1 cellular context compared by ENCODE assay signal in genomic region chr11:124941703-124942102, GRCh38.
TF ChIP-seq lines count a peak whose summit lies in the region.

No MANE protein-coding gene starts in this region.

TF ChIP-seq in HepG2, 621 proteins besides CTCF, POLR2A, EP300 and RAD21:
- no peak for TF ChIP-seq IRF2 (CRISPR knock-in tag; IDR thresholded peaks at IDR 0.05)
- no peak for TF ChIP-seq PAX8 (CRISPR knock-in tag; IDR thresholded peaks at IDR 0.05; ENCODE audit: borderline replicate concordance)
- no peak for TF ChIP-seq PAWR (CRISPR knock-in tag; IDR thresholded peaks at IDR 0.05; ENCODE audit: borderline replicate concordance)
- TF ChIP-seq, protein P1, sequence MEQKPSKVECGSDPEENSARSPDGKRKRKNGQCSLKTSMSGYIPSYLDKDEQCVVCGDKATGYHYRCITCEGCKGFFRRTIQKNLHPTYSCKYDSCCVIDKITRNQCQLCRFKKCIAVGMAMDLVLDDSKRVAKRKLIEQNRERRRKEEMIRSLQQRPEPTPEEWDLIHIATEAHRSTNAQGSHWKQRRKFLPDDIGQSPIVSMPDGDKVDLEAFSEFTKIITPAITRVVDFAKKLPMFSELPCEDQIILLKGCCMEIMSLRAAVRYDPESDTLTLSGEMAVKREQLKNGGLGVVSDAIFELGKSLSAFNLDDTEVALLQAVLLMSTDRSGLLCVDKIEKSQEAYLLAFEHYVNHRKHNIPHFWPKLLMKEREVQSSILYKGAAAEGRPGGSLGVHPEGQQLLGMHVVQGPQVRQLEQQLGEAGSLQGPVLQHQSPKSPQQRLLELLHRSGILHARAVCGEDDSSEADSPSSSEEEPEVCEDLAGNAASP (CRISPR knock-in tag; IDR thresholded peaks at IDR 0.05; ENCODE audit: borderline replicate concordance): no peak
- TF ChIP-seq ZNF460 (CRISPR knock-in tag; IDR thresholded peaks at IDR 0.05; ENCODE audit: borderline replicate concordance): no peak
- TF ChIP-seq CREB1 (IDR thresholded peaks at IDR 0.05): no peak
- TF ChIP-seq CREB1 (CRISPR knock-in tag; IDR thresholded peaks at IDR 0.05): no peak
- no peak for TF ChIP-seq REL (CRISPR knock-in tag; conservative IDR thresholded peaks at IDR 0.05)
- TF ChIP-seq TBX3 (IDR thresholded peaks at IDR 0.05; ENCODE audit: borderline replicate concordance): no peak
- TF ChIP-seq AKAP8 (CRISPR knock-in tag; IDR thresholded peaks at IDR 0.05): no peak
- TF ChIP-seq ARHGAP35 (CRISPR knock-in tag; IDR thresholded peaks at IDR 0.05; ENCODE audit: borderline replicate concordance): no peak
- TF ChIP-seq, protein P2, sequence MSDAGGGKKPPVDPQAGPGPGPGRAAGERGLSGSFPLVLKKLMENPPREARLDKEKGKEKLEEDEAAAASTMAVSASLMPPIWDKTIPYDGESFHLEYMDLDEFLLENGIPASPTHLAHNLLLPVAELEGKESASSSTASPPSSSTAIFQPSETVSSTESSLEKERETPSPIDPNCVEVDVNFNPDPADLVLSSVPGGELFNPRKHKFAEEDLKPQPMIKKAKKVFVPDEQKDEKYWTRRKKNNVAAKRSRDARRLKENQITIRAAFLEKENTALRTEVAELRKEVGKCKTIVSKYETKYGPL (CRISPR knock-in tag; IDR thresholded peaks at IDR 0.05): no peak
- no peak for TF ChIP-seq KLF6 (CRISPR knock-in tag; IDR thresholded peaks at IDR 0.05)
- TF ChIP-seq WIZ (CRISPR knock-in tag; IDR thresholded peaks at IDR 0.05): no peak
- TF ChIP-seq IKZF1 (IDR thresholded peaks at IDR 0.05): no peak
- no peak for TF ChIP-seq ATAD3A (CRISPR knock-in tag; IDR thresholded peaks at IDR 0.05)
- no peak for TF ChIP-seq ZBTB26 (CRISPR knock-in tag; IDR thresholded peaks at IDR 0.05; ENCODE audit: borderline replicate concordance)
- no peak for TF ChIP-seq ZFP41 (CRISPR knock-in tag; IDR thresholded peaks at IDR 0.05; ENCODE audit: borderline replicate concordance)
TF ChIP-seq in HepG2: peak in this region for 0.
